Comparison of ENCODE assay signal across 8 cellular contexts in the genomic region with DNA sequence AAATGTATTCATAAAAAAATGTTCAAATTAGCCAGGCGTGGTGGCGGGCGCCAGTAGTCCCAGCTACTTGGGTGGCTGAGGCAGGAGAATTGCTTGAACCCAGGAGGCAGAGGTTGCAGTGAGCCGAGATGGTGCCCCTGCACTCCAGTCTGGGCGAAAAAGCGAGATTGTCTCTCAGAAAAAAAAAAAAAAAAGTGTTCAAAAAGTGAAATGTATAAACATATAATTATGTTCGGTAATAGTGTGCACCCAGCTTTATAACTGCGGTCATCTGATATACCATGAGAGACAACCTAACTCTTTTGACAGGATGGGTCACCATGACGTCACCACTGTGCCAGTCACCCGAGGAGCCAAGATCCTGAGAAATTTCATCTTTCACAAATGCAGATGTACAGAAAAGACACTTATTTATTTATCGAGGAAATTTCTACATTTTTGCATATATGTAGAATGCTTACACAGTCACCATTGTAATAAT. TPM values are rescaled to one million over a fixed set of nuclear protein-coding genes. Genes with fewer than 3 reads are reported as not detected.
DNase-seq lines count a peak whose midpoint lies in the region; ATAC-seq and TF ChIP-seq lines count a peak whose summit lies in the region.

No MANE protein-coding gene starts in this region.

- no peaks in the 10 kb centered on the region for H3K36me3 ChIP-seq in MG63
- no peaks in the 10 kb centered on the region for H3K36me3 ChIP-seq in kidney epithelial cell (ENCODE audit: control insufficient read depth, insufficient read depth, low read length)
- H3K36me3 ChIP-seq in testis (ENCODE audit: low read depth, missing control alignments) = no peaks in the 10 kb centered on the region

- no peaks in the 10 kb centered on the region for H3K36me3 Mint-ChIP-seq in activated naive CD8-positive, alpha-beta T cell treated with anti-CD3 and anti-CD28 coated beads, Interleukin-2, amount 10 ng/mL, durations not matched to agents 7 days and 5 days

- H3K4me1 Mint-ChIP-seq in activated naive CD8-positive, alpha-beta T cell treated with anti-CD3 and anti-CD28 coated beads, Interleukin-2, amount 10 ng/mL, durations not matched to agents 7 days and 5 days = peaks cover 19% of the 10 kb centered on the region

- DNase-seq in DMS53 (lab: John Stamatoyannopoulos, UW) = peak; percentile 73
- peak; percentile 50 for DNase-seq in MG63
- DNase-seq in activated naive CD8-positive, alpha-beta T cell treated with anti-CD3 and anti-CD28 coated beads, Interleukin-2, amount 10 ng/mL, durations not matched to agents 7 days and 5 days = no peak
- no peak for DNase-seq in kidney epithelial cell (ENCODE audit: low read depth)
- peak; percentile 33 for DNase-seq in testis
- DNase-seq in mesenteric fat pad (ENCODE audit: low spot score) = no peak

- H3K27me3 Mint-ChIP-seq in activated naive CD8-positive, alpha-beta T cell treated with anti-CD3 and anti-CD28 coated beads, Interleukin-2, amount 10 ng/mL, durations not matched to agents 7 days and 5 days = peaks cover 16% of the 10 kb centered on the region

- POLR2A ChIA-PET in activated naive CD8-positive, alpha-beta T cell treated with anti-CD3 and anti-CD28 coated beads, Interleukin-2, amount 10 ng/mL, durations not matched to agents 7 days and 5 days (lab: Charles Lee) = interaction anchor here (0.7 to 3.4 kb wide), 3 partner anchors 20 to 218 kb away, joined by 3 to 22 read pairs (median 4); a partner anchor contains a TSS

- H3K4me3 ChIP-seq in MG63 (peak overlapping the region; percentile 71), kidney epithelial cell (ENCODE audit: low read depth, low read length) (peak overlapping the region; percentile 84), testis (peak overlapping the region; percentile 88 to 97)

- H3K27ac Mint-ChIP-seq in activated naive CD8-positive, alpha-beta T cell treated with anti-CD3 and anti-CD28 coated beads, Interleukin-2, amount 10 ng/mL, durations not matched to agents 7 days and 5 days = no peak overlapping the region

- intact Hi-C loops in testis (cut with DNase I; ENCODE audit: low total_unique reads) = no loop called here

- H3K27ac ChIP-seq in testis = peak overlapping the region in 1 of 2 donors; percentile 89

- H3K4me3 Mint-ChIP-seq in activated naive CD8-positive, alpha-beta T cell treated with anti-CD3 and anti-CD28 coated beads, Interleukin-2, amount 10 ng/mL, durations not matched to agents 7 days and 5 days = peak overlapping the region; percentile 70

- H3K4me1 ChIP-seq in testis = peaks cover 14% of the 10 kb centered on the region

- ATAC-seq in activated naive CD8-positive, alpha-beta T cell treated with anti-CD3 and anti-CD28 coated beads, Interleukin-2, amount 10 ng/mL, durations not matched to agents 7 days and 5 days (ENCODE audit: low read depth) = no peak
- ATAC-seq in GM19023 (IDR thresholded peaks at IDR 0.05; ENCODE audit: unreplicated experiment) (no peak), GM21526 (IDR thresholded peaks at IDR 0.05; ENCODE audit: low FRiP score, unreplicated experiment) (no peak)

- no peaks in the 10 kb centered on the region for H3K27me3 ChIP-seq in MG63
- no peaks in the 10 kb centered on the region for H3K27me3 ChIP-seq in kidney epithelial cell (ENCODE audit: control insufficient read depth, insufficient read depth, low read length)
- no peaks in the 10 kb centered on the region for H3K27me3 ChIP-seq in testis

- TF ChIP-seq CTCF in kidney epithelial cell (IDR thresholded peaks at IDR 0.05; ENCODE audit: insufficient read depth, low read length, poor library complexity, severe bottlenecking) = no peak
- TF ChIP-seq CTCF in testis (IDR thresholded peaks at IDR 0.05) = peak in 1 of 3 experiments; percentile 11

- no peaks in the 10 kb centered on the region for H3K9me3 Mint-ChIP-seq in activated naive CD8-positive, alpha-beta T cell treated with anti-CD3 and anti-CD28 coated beads, Interleukin-2, amount 10 ng/mL, durations not matched to agents 7 days and 5 days

- H3K9me3 ChIP-seq in MG63 (no peaks in the 10 kb centered on the region), testis (no peaks in the 10 kb centered on the region)

- TF ChIP-seq POLR2A in testis (IDR thresholded peaks at IDR 0.05) = no peak

- whole genome bisulfite sequencing in testis, 2 donors = 10 to 16% methylated on average over 11 of the region's 11 CpGs

RNA-seq across cellular contexts. Expression of a gene that starts 0.6 kb away (rescaled TPM):
- 19.2 and 23.3 TPM in 2 replicates for total RNA-seq in MG63 (2014; rRNA removed; shearing (Covaris generic); ENCODE audit: low replicate concordance)
- total RNA-seq in activated naive CD8-positive, alpha-beta T cell treated with anti-CD3 and anti-CD28 coated beads, Interleukin-2, amount 10 ng/mL, durations not matched to agents 7 days and 5 days = 10 to 100 TPM; 12.8 to 13.6 TPM
- total RNA-seq in kidney epithelial cell (18.8 and 22.2 TPM in 2 replicates), testis (10 to 100 TPM; 28.2 to 29.2 TPM), mesenteric fat pad (8.0 TPM)
- polyA plus RNA-seq in testis (ENCODE audit: insufficient read depth, low read depth, low replicate concordance) = 17.9 TPM

RNA-seq across cellular contexts. Expression of a gene that starts 19.6 kb away (rescaled TPM):
- total RNA-seq in MG63 (2014; rRNA removed; shearing (Covaris generic); ENCODE audit: low replicate concordance) = 25.7 and 31.4 TPM in 2 replicates
- total RNA-seq in activated naive CD8-positive, alpha-beta T cell treated with anti-CD3 and anti-CD28 coated beads, Interleukin-2, amount 10 ng/mL, durations not matched to agents 7 days and 5 days = 10 to 100 TPM; 13.7 to 17.2 TPM
- total RNA-seq in kidney epithelial cell = 17.4 and 20.4 TPM in 2 replicates
- 10 to 100 TPM; 53.3 to 55.7 TPM for total RNA-seq in testis
- 39.3 TPM for polyA plus RNA-seq in testis (ENCODE audit: insufficient read depth, low read depth, low replicate concordance)
- total RNA-seq in mesenteric fat pad = 15.9 TPM

RNA-seq across cellular contexts. Expression of a gene that starts 47.2 kb away (rescaled TPM):
- total RNA-seq in MG63 (2014; rRNA removed; shearing (Covaris generic); ENCODE audit: low replicate concordance) = 27.8 and 34.2 TPM in 2 replicates
- total RNA-seq in activated naive CD8-positive, alpha-beta T cell treated with anti-CD3 and anti-CD28 coated beads, Interleukin-2, amount 10 ng/mL, durations not matched to agents 7 days and 5 days = 10 to 100 TPM; 63.3 to 64.0 TPM
- total RNA-seq in kidney epithelial cell (17.8 and 20.7 TPM in 2 replicates), testis (10 to 100 TPM; 19.5 to 23.8 TPM), mesenteric fat pad (18.5 TPM)
- polyA plus RNA-seq in testis (ENCODE audit: insufficient read depth, low read depth, low replicate concordance) = 18.9 TPM

Comparison
In these comparisons a context has a peak if more than half of its experiments do, and no peak if none do; other contexts are left out.
1. DNase-seq: peak in DMS53 (single experiment), MG63 (single experiment) and testis (single experiment); none in activated naive CD8-positive, alpha-beta T cell treated with anti-CD3 and anti-CD28 coated beads, Interleukin-2, amount 10 ng/mL, durations not matched to agents 7 days and 5 days (single experiment), kidney epithelial cell (single experiment) and mesenteric fat pad (single experiment).
2. Peak in every context shown above with its lines, with median percentiles within 50 percentile points of each other: H3K4me3 ChIP-seq.